ENCODE assay signal across 1 cellular context in the genomic region with DNA sequence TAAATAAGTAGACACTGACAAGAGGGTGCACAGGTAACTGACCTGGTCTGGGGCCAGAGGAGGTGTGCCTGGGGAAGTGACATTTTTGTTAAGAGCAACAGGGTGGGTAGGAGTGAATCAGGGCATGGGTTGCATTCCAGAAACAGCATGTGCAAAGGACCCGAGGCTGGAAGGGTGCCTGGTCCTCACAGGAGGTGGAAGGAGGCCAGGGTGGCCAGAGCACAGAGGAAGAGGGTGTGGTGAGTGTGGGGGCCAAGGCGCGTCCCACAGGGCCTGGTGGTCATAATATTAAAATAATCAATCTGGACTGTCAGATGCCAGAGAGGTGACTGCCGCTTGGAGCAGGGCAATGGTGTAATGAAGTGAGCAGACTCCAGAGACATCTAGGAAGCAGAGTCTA.
TF ChIP-seq lines count a peak whose summit lies in the region.

No MANE protein-coding gene starts in this region.

TF ChIP-seq in GM23338, 12 proteins besides CTCF, POLR2A, EP300 and RAD21 (continued from another document):
- TF ChIP-seq, protein P1, sequence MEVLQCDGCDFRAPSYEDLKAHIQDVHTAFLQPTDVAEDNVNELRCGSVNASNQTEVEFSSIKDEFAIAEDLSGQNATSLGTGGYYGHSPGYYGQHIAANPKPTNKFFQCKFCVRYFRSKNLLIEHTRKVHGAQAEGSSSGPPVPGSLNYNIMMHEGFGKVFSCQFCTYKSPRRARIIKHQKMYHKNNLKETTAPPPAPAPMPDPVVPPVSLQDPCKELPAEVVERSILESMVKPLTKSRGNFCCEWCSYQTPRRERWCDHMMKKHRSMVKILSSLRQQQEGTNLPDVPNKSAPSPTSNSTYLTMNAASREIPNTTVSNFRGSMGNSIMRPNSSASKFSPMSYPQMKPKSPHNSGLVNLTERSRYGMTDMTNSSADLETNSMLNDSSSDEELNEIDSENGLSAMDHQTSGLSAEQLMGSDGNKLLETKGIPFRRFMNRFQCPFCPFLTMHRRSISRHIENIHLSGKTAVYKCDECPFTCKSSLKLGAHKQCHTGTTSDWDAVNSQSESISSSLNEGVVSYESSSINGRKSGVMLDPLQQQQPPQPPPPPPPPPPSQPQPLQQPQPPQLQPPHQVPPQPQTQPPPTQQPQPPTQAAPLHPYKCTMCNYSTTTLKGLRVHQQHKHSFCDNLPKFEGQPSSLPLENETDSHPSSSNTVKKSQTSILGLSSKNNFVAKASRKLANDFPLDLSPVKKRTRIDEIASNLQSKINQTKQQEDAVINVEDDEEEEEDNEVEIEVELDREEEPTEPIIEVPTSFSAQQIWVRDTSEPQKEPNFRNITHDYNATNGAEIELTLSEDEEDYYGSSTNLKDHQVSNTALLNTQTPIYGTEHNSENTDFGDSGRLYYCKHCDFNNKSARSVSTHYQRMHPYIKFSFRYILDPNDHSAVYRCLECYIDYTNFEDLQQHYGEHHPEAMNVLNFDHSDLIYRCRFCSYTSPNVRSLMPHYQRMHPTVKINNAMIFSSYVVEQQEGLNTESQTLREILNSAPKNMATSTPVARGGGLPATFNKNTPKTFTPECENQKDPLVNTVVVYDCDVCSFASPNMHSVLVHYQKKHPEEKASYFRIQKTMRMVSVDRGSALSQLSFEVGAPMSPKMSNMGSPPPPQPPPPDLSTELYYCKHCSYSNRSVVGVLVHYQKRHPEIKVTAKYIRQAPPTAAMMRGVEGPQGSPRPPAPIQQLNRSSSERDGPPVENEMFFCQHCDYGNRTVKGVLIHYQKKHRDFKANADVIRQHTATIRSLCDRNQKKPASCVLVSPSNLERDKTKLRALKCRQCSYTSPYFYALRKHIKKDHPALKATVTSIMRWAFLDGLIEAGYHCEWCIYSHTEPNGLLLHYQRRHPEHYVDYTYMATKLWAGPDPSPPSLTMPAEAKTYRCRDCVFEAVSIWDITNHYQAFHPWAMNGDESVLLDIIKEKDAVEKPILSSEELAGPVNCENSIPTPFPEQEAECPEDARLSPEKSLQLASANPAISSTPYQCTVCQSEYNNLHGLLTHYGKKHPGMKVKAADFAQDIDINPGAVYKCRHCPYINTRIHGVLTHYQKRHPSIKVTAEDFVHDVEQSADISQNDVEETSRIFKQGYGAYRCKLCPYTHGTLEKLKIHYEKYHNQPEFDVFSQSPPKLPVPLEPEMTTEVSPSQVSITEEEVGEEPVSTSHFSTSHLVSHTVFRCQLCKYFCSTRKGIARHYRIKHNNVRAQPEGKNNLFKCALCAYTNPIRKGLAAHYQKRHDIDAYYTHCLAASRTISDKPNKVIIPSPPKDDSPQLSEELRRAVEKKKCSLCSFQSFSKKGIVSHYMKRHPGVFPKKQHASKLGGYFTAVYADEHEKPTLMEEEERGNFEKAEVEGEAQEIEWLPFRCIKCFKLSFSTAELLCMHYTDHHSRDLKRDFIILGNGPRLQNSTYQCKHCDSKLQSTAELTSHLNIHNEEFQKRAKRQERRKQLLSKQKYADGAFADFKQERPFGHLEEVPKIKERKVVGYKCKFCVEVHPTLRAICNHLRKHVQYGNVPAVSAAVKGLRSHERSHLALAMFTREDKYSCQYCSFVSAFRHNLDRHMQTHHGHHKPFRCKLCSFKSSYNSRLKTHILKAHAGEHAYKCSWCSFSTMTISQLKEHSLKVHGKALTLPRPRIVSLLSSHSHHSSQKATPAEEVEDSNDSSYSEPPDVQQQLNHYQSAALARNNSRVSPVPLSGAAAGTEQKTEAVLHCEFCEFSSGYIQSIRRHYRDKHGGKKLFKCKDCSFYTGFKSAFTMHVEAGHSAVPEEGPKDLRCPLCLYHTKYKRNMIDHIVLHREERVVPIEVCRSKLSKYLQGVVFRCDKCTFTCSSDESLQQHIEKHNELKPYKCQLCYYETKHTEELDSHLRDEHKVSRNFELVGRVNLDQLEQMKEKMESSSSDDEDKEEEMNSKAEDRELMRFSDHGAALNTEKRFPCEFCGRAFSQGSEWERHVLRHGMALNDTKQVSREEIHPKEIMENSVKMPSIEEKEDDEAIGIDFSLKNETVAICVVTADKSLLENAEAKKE (CRISPR knock-in tag; IDR thresholded peaks at IDR 0.05): no peak
- TF ChIP-seq NANOG (IDR thresholded peaks at IDR 0.05; ENCODE audit: borderline replicate concordance) (no peak), EZH2 (IDR thresholded peaks at IDR 0.05; ENCODE audit: low read depth, unreplicated experiment) (no peak), POLR2AphosphoS5 (IDR thresholded peaks at IDR 0.05; ENCODE audit: low read depth) (no peak), EZH2phosphoT487 (IDR thresholded peaks at IDR 0.05; ENCODE audit: unreplicated experiment) (no peak), ZNF114 (CRISPR knock-in tag; IDR thresholded peaks at IDR 0.05) (no peak)
- TF ChIP-seq, protein P2, sequence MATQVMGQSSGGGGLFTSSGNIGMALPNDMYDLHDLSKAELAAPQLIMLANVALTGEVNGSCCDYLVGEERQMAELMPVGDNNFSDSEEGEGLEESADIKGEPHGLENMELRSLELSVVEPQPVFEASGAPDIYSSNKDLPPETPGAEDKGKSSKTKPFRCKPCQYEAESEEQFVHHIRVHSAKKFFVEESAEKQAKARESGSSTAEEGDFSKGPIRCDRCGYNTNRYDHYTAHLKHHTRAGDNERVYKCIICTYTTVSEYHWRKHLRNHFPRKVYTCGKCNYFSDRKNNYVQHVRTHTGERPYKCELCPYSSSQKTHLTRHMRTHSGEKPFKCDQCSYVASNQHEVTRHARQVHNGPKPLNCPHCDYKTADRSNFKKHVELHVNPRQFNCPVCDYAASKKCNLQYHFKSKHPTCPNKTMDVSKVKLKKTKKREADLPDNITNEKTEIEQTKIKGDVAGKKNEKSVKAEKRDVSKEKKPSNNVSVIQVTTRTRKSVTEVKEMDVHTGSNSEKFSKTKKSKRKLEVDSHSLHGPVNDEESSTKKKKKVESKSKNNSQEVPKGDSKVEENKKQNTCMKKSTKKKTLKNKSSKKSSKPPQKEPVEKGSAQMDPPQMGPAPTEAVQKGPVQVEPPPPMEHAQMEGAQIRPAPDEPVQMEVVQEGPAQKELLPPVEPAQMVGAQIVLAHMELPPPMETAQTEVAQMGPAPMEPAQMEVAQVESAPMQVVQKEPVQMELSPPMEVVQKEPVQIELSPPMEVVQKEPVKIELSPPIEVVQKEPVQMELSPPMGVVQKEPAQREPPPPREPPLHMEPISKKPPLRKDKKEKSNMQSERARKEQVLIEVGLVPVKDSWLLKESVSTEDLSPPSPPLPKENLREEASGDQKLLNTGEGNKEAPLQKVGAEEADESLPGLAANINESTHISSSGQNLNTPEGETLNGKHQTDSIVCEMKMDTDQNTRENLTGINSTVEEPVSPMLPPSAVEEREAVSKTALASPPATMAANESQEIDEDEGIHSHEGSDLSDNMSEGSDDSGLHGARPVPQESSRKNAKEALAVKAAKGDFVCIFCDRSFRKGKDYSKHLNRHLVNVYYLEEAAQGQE (IDR thresholded peaks at IDR 0.05; ENCODE audit: unreplicated experiment): no peak
